25 cellular contexts compared by ENCODE assay signal in the genomic region with DNA sequence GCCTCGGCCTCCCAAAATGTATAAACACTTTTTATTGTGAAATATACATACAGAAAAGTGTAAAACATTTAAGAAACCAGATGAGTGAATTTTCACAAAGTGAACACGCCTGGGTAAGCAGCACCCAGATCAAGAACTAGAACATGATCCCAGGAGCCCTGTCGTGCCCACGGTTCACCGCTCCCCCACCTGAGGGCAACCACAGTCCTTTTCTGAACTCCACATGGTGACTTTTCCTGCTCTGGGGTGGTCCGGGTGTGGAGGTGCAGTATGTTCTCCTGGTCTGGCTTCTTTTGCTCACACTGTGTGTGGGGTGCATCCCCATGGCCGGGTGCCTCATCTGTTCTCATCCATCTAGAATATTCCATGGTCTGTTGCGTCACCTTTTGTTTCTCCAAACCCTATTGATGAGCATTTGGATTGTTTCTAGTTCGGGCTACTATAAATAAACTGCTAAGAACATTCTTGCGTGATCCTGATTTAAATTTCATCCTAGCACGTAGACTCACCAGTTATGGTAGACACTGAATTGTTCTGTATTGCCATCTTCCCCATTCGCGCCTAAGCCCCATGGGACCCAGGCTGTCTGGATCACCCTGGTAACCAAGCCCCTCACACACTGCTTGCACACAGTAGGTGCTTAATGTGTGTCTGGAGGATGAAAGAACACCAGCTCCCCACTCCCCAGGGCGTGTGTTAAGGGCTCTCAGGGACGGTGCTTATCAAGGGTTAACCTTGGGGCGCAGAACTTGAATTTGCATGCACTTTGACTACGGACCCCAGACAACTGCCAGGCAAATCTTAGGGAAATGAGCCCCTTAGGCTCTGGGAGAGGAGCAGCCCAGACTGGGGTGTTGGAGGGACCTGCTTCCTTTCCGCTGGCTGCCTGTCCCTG. TPM values are rescaled to one million over a fixed set of nuclear protein-coding genes. Genes with fewer than 3 reads are reported as not detected.
DNase-seq lines count a peak whose midpoint lies in the region; ATAC-seq, FAIRE-seq and TF ChIP-seq lines count a peak whose summit lies in the region.
"Had no signal": no experiment of that assay in that cellular context is flagged by ENCODE, and none has a peak within 500 bp of the region (broad histone marks: within the 10 kb centered on the region; RNA-seq: fewer than 3 reads in every experiment).

No MANE protein-coding gene starts in this region.

- peak overlapping the region in 4 of 6 donors; percentile 6 to 82 (median 22) for H3K27ac Mint-ChIP-seq in naive B cell
- no peak overlapping the region for H3K27ac Mint-ChIP-seq in nephron progenitor cell
- H3K27ac Mint-ChIP-seq: activated CD8-positive, alpha-beta memory T cell treated with anti-CD3 and anti-CD28 coated beads, Interleukin-2, amount 10 ng/mL, durations not matched to agents 7 days and 5 days; mesothelial cell of epicardium; T-helper 2 cell treated with Interferon-gamma antibody and Interleukin-4, amounts not matched to agents 5 μg/mL and 100 μg/mL, for 36 hours had no signal

- 5% methylated on average over 18 of the region's 18 CpGs for WGBS in GM12878 (ENCODE audit: insufficient coverage, insufficient replicate concordance, low lambda C conversion rate, missing lambda C conversion rate)

- H2AFZ ChIP-seq in GM12878 (ENCODE audit: control insufficient read depth, low read depth, low read length) = no peak overlapping the region

- POLR2A ChIA-PET in GM12878 (lab: Charles Lee) = interaction anchor here (1.1 to 1.9 kb wide), 3 partner anchors 13 to 80 kb away, joined by 3 to 9 read pairs (median 4); no protein-coding TSS in a partner anchor

- H3K4me1 Mint-ChIP-seq in naive B cell (peaks cover 37 to 67% (median 55%) of the 10 kb centered on the region in 3 donors), nephron progenitor cell (peaks cover 74% of the 10 kb centered on the region)

- H3K27me3 ChIP-seq in cardiac muscle cell = no peaks in the 10 kb centered on the region
- H3K27me3 ChIP-seq in GM12878 (replicated peaks in 1 of 2; ENCODE audit: control insufficient read depth in 2 of 2, insufficient read depth in 2 of 2, low read length in 1 of 2) = no peaks in the 10 kb centered on the region
- H3K27me3 ChIP-seq in upper lobe of right lung = no peaks in the 10 kb centered on the region
- H3K27me3 ChIP-seq: SJSA1, thyroid gland had no signal

- in situ Hi-C loops in GM12878 (cut with MboI) = no loop called here

- H3K36me3 ChIP-seq in cardiac muscle cell (no peaks in the 10 kb centered on the region), GM12878 (ENCODE audit: control insufficient read depth in 2 of 2, insufficient read depth in 2 of 2, low read length in 1 of 2) (no peaks in the 10 kb centered on the region), upper lobe of right lung (no peaks in the 10 kb centered on the region)
- H3K36me3 ChIP-seq: SJSA1, thyroid gland had no signal

- intact Hi-C loops in Right ventricle myocardium inferior (cut with DNase I) (loop anchor here (2.0 kb wide), 2 partner anchors 28 to 62 kb away; no protein-coding TSS in a partner anchor), GM12878 (cut with micrococcal nuclease; ENCODE audit: unreplicated experiment) (no loop called here), upper lobe of right lung (cut with DNase I) (no loop called here)

- TF ChIP-seq CTCF in cardiac muscle cell (IDR thresholded peaks at IDR 0.05; ENCODE audit: low read depth, low read length) (no peak), GM12878 (IDR thresholded peaks at IDR 0.05 in 2 of 3, conservative IDR thresholded peaks at IDR 0.05 in 1 of 3; ENCODE audit: control insufficient read depth in 2 of 3, extremely low read depth in 1 of 3, insufficient read depth in 1 of 3, low read depth in 3 of 3, low read length in 3 of 3) (no peak), upper lobe of right lung (IDR thresholded peaks at IDR 0.05) (no peak), nephron progenitor cell (IDR thresholded peaks at IDR 0.05) (no peak)

- no peak for TF ChIP-seq EP300 in GM12878 (IDR thresholded peaks at IDR 0.05; ENCODE audit: borderline replicate concordance in 1 of 2, control insufficient read depth in 1 of 2, low read depth in 2 of 2, low read length in 2 of 2)

- BruUV-seq in GM12878 (replicated peaks; lab: Mats Ljungman, UMichigan) = no TSS peak

- no peak overlapping the region for H3K4me3 ChIP-seq in cardiac muscle cell
- H3K4me3 ChIP-seq in GM12878 = no peak overlapping the region
- no peak overlapping the region for H3K4me3 ChIP-seq in upper lobe of right lung
- H3K4me3 ChIP-seq: SJSA1, thyroid gland had no signal

- H3K36me3 Mint-ChIP-seq in naive B cell = no peaks in the 10 kb centered on the region
- H3K36me3 Mint-ChIP-seq in nephron progenitor cell (ENCODE audit: low read depth) = no peaks in the 10 kb centered on the region
- H3K36me3 Mint-ChIP-seq: activated CD8-positive, alpha-beta memory T cell treated with anti-CD3 and anti-CD28 coated beads, Interleukin-2, amount 10 ng/mL, durations not matched to agents 7 days and 5 days; CD14-positive monocyte; mesothelial cell of epicardium had no signal

- FAIRE-seq in GM12878 (lab: Jason Lieb, UNC) = no peak
- FAIRE-seq: keratinocyte, small intestine had no signal

- H4K20me1 ChIP-seq in GM12878 (ENCODE audit: control insufficient read depth, insufficient read depth) = no peaks in the 10 kb centered on the region

- H3K4me1 ChIP-seq in cardiac muscle cell (ENCODE audit: low read depth) (peaks cover 52% of the 10 kb centered on the region), GM12878 (ENCODE audit: control insufficient read depth, insufficient read depth, low read length) (peaks cover 28% of the 10 kb centered on the region), upper lobe of right lung (peaks cover 10% of the 10 kb centered on the region)

- TF ChIP-seq POLR2A in GM12878 (IDR thresholded peaks at IDR 0.05; ENCODE audit: low read depth, low read length) = no peak

- H3K27ac ChIP-seq in cardiac muscle cell (peak overlapping the region; percentile 99), GM12878 (ENCODE audit: control insufficient read depth, insufficient read depth) (peak overlapping the region; percentile 45), upper lobe of right lung (no peak overlapping the region)
- H3K27ac ChIP-seq: SJSA1, thyroid gland had no signal

- CTCF ChIA-PET in GM12878 (lab: Yijun Ruan, JAX) = interaction anchor here (0.7 to 1.8 kb wide), 8 partner anchors 10 to 79 kb away, joined by 4 to 7 read pairs (median 5); a partner anchor contains a TSS

- peak overlapping the region; percentile 12 for H3K4me2 ChIP-seq in GM12878 (ENCODE audit: control insufficient read depth, insufficient read depth)

- no peak for ATAC-seq in Right ventricle myocardium inferior
- ATAC-seq in GM12878 = peak; percentile 39
- ATAC-seq in naive B cell (ENCODE audit: low read depth in 2 of 2) = peak; percentile 11 to 40
- no peak for ATAC-seq in upper lobe of right lung
- ATAC-seq: activated CD8-positive, alpha-beta memory T cell treated with anti-CD3 and anti-CD28 coated beads, Interleukin-2, amount 10 ng/mL, durations not matched to agents 7 days and 5 days had no signal

- peaks cover 0 to 4% (median 0%) of the 10 kb centered on the region in 3 donors for H3K27me3 Mint-ChIP-seq in naive B cell
- H3K27me3 Mint-ChIP-seq in nephron progenitor cell (ENCODE audit: low read depth, poor library complexity) = peaks cover 51% of the 10 kb centered on the region

- SMC1A ChIA-PET in GM12878 (lab: Charles Lee; ENCODE audit: uncharacterized antibody, unreplicated experiment) = interaction anchor here (1.1 to 6.4 kb wide), 8 partner anchors 10 to 76 kb away, joined by 3 to 49 read pairs (median 5); no protein-coding TSS in a partner anchor

- TF ChIP-seq RAD21 in GM12878 (IDR thresholded peaks at IDR 0.05; ENCODE audit: insufficient read depth, low read depth, low read length) = no peak

- H3K9me3 ChIP-seq in cardiac muscle cell (ENCODE audit: low read depth) = no peaks in the 10 kb centered on the region
- H3K9me3 ChIP-seq in GM12878 (replicated peaks; ENCODE audit: control insufficient read depth, insufficient read depth, low read length) = 0 out of 3 replicates have a peak, but pooled peaks cover 1% of the 10 kb centered on the region
- H3K9me3 ChIP-seq in upper lobe of right lung = no peaks in the 10 kb centered on the region
- H3K9me3 ChIP-seq: SJSA1, thyroid gland had no signal

- no peak for DNase-seq in cardiac muscle cell (ENCODE audit: low read depth in 1 of 2, low spot score in 1 of 2)
- no peak for DNase-seq in Right ventricle myocardium inferior (ENCODE audit: missing footprints)
- DNase-seq in GM12878 (ENCODE audit: low read depth, low spot score) = no peak
- no peak for DNase-seq in naive B cell
- DNase-seq in upper lobe of right lung = peak; percentile 44
- DNase-seq in NCI-H82 (lab: John Stamatoyannopoulos, UW) = no peak
- no peak for DNase-seq in nephron progenitor cell
- no peak for DNase-seq in NCI-H2081 (lab: John Stamatoyannopoulos, UW)
- DNase-seq: 8988T; activated CD4-positive, CD25-positive, alpha-beta regulatory T cell treated with anti-CD3 and anti-CD28 coated beads, Interleukin-2, amount 50 U/mL, for 72 hours; activated CD8-positive, alpha-beta memory T cell treated with anti-CD3 and anti-CD28 coated beads, Interleukin-2, amount 10 ng/mL, durations not matched to agents 7 days and 5 days; effector CD8-positive, alpha-beta T cell; MM.1S; NCI-H1694; NCI-H226; small intestine had no signal

- H3K4me3 Mint-ChIP-seq in naive B cell (peak overlapping the region in 4 of 8 donors; percentile 23 to 56 (median 36)), nephron progenitor cell (no peak overlapping the region)
- H3K4me3 Mint-ChIP-seq: activated CD8-positive, alpha-beta memory T cell treated with anti-CD3 and anti-CD28 coated beads, Interleukin-2, amount 10 ng/mL, durations not matched to agents 7 days and 5 days; CD14-positive monocyte; central memory CD8-positive, alpha-beta T cell; mesothelial cell of epicardium; T-helper 2 cell treated with Interferon-gamma antibody and Interleukin-4, amounts not matched to agents 5 μg/mL and 100 μg/mL, for 36 hours had no signal

- no peaks in the 10 kb centered on the region for H3K9me3 Mint-ChIP-seq in naive B cell
- H3K9me3 Mint-ChIP-seq in nephron progenitor cell = no peaks in the 10 kb centered on the region
- H3K9me3 Mint-ChIP-seq: central memory CD8-positive, alpha-beta T cell; mesothelial cell of epicardium; T-helper 2 cell treated with Interferon-gamma antibody and Interleukin-4, amounts not matched to agents 5 μg/mL and 100 μg/mL, for 36 hours had no signal

- RAD21 ChIA-PET in GM12878 (lab: Charles Lee; ENCODE audit: unreplicated experiment) = interaction anchor here (1.3 to 1.8 kb wide), 4 partner anchors 10 to 78 kb away, joined by 3 to 12 read pairs (median 4); a partner anchor contains a TSS

- peak overlapping the region; percentile 7; the same call in 1 of the 2 replicates for H3K9ac ChIP-seq in GM12878 (ENCODE audit: control insufficient read depth, insufficient read depth, low read length)

- H3K79me2 ChIP-seq in GM12878 (ENCODE audit: control insufficient read depth, insufficient read depth, low read length) = no peaks in the 10 kb centered on the region

RNA-seq across cellular contexts. Expression of a gene that starts 56.2 kb away (rescaled TPM):
- total RNA-seq in cardiac muscle cell (0.09 TPM in 1 of 2 replicates, not detected in the other), Right ventricle myocardium inferior (not detected), GM12878 (2014; rRNA removed) (not detected in 2 replicates), GM12878 (2014; rRNA removed; fragmentation: Illumina TruSeq; extraction: Trizol) (not detected in 2 replicates), GM12878 (2021) (0.08 and 0.10 TPM in 2 replicates), upper lobe of right lung (not detected)
- polyA plus RNA-seq in cardiac muscle cell (0.09 TPM in 1 of 2 replicates, not detected in the other), GM12878 (2011; rRNA removed) (0.03 TPM in 1 of 2 replicates, not detected in the other), GM12878 (2014; fragmentation: Illumina TruSeq; extraction: Trizol) (not detected in 2 replicates), GM12878 (2014; fragmentation: Nextera tagmentation; extraction: Ambion mirVana) (under 1 TPM; 0.06 to 0.09 TPM), GM12878 (2014; rRNA removed) (0.15 TPM in 1 of 2 replicates, not detected in the other), GM12878 (2016; fragmentation: Nextera tagmentation; extraction: Ambion mirVana) (under 1 TPM; 0.12 to 0.20 TPM), naive B cell (ENCODE audit: low read depth in 6 of 6) (not detected)
- total RNA-seq in GM12878 (2013; cell fraction: nucleolus; rRNA removed) = not detected in 2 replicates
- polyA plus RNA-seq in GM12878 (2011; ENCODE audit: low read depth) = not detected
- 0.03 TPM in 1 of 2 replicates, not detected in the other for polyA plus RNA-seq in GM12878 (2011; cell fraction: cytosol; rRNA removed)
- not detected in 2 replicates for polyA plus RNA-seq in GM12878 (2011; cell fraction: nucleus; rRNA removed)
- 0.06 and 0.18 TPM in 2 replicates for polyA plus RNA-seq in GM12878 (2012)
- 0.07 TPM in 1 of 2 replicates, not detected in the other for polyA minus RNA-seq in GM12878 (2011; rRNA and poly(A)+ RNA removed)
- not detected in 2 replicates for polyA minus RNA-seq in GM12878 (2011; cell fraction: cytosol; rRNA and poly(A)+ RNA removed)
- polyA minus RNA-seq in GM12878 (2011; cell fraction: nucleus; rRNA and poly(A)+ RNA removed) = not detected in 2 replicates
- total RNA-seq: activated CD8-positive, alpha-beta memory T cell treated with anti-CD3 and anti-CD28 coated beads, Interleukin-2, amount 10 ng/mL, durations not matched to agents 7 days and 5 days; HT-29; osteocyte; SJSA1 had no signal
- polyA plus RNA-seq: CD14-positive monocyte, keratinocyte had no signal

Comparison
In these comparisons a context has a peak if more than half of its experiments do, and no peak if none do; other contexts are left out.
1. ATAC-seq: peak in GM12878 (single experiment) and naive B cell (2 of 2); none in Right ventricle myocardium inferior (single experiment) and upper lobe of right lung (single experiment).